Comparison of ENCODE assay signal across 24 cellular contexts in genomic region chr2:169395821-169396374, GRCh38. TPM values are rescaled to one million over a fixed set of nuclear protein-coding genes. Genes with fewer than 3 reads are reported as not detected.
"Had no signal": no experiment of that assay in that cellular context is flagged by ENCODE, and none has a peak within 500 bp of the region (broad histone marks: within the 10 kb centered on the region; RNA-seq: fewer than 3 reads in every experiment).

No MANE protein-coding gene starts in this region.

- H3K4me3 ChIP-seq: body of pancreas, colonic mucosa, esophagus squamous epithelium, right atrium auricular region, tibial nerve, vagina had no signal

- DNase-seq: activated CD4-positive, alpha-beta T cell treated with anti-CD3 and anti-CD28 coated beads, Interleukin-2, amount 10 ng/mL, durations not matched to agents 24 days and 14 days; activated CD4-positive, CD25-positive, alpha-beta regulatory T cell; activated CD8-positive, alpha-beta memory T cell treated with anti-CD3 and anti-CD28 coated beads, Interleukin-2, amount 50 U/mL, for 4 hours; activated CD8-positive, alpha-beta T cell treated with anti-CD3 and anti-CD28 coated beads, Interleukin-2, amount 10 ng/mL, durations not matched to agents 7 days and 5 days; activated gamma-delta T cell treated with Interleukin-2 at 50 U/mL for 16 hours; activated T-cell treated with anti-CD3 and anti-CD28 coated beads, Interleukin-2, amount 50 U/mL, for 48 hours; amniotic stem cell; body of pancreas; caudate nucleus; colonic mucosa; esophagus squamous epithelium; hippocampal formation; kidney glomerular epithelial cell; mesenchymal stem cell; natural killer cell; nucleus accumbens; stimulated activated CD4-positive, alpha-beta T cell treated with anti-CD3 and anti-CD28 coated beads, Interleukin-15, amount 100 ng/mL, for 24 hours; stimulated activated CD4-positive, alpha-beta T cell treated with anti-CD3 and anti-CD28 coated beads, Interleukin-4, amount 100 ng/mL, for 1 hour; stimulated activated naive CD4-positive, alpha-beta T cell had no signal

- H3K4me1 ChIP-seq: body of pancreas, colonic mucosa, esophagus squamous epithelium, right atrium auricular region, tibial nerve, vagina had no signal

- H3K9me3 ChIP-seq: body of pancreas, colonic mucosa, esophagus squamous epithelium, right atrium auricular region, tibial nerve, vagina had no signal

- H3K36me3 ChIP-seq: colonic mucosa, esophagus squamous epithelium, right atrium auricular region, tibial nerve, vagina had no signal

- H3K27me3 ChIP-seq: body of pancreas, right atrium auricular region, tibial nerve, vagina had no signal

- H3K27ac ChIP-seq: body of pancreas, colonic mucosa, esophagus squamous epithelium, right atrium auricular region, tibial nerve, vagina had no signal

- ATAC-seq: activated CD8-positive, alpha-beta T cell treated with anti-CD3 and anti-CD28 coated beads, Interleukin-2, amount 10 ng/mL, durations not matched to agents 7 days and 5 days; body of pancreas; natural killer cell had no signal

- FAIRE-seq: endothelial cell of umbilical vein had no signal

RNA-seq across cellular contexts. Expression of gene LRP2, which starts 33.6 kb away (rescaled TPM):
- total RNA-seq: endothelial cell of umbilical vein, natural killer cell, posterior vena cava, tibial nerve, vagina had no signal
- polyA plus RNA-seq: endothelial cell of umbilical vein had no signal
